ENCODE assay signal across 8 cellular contexts in the genomic region with DNA sequence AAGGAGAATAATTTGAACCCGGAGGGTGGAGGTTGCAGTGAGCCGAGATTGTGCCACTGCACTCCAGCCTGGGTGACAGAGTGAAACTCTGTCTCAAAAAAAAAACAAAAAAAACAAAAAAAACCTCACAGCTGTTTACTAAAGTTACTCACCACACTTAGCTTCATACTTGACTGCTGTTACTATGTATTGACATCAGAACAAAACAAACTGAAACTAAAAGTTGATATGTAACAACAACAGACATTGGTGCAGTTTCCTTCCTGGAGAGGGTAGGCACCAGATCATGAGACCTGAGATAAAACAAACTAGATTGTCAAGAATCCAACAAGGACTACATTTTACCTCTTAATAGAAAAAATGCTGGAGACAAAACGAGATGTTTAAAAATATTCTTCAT. TPM values are rescaled to one million over a fixed set of nuclear protein-coding genes. Genes with fewer than 3 reads are reported as not detected.
DNase-seq lines count a peak whose midpoint lies in the region; ATAC-seq, FAIRE-seq and TF ChIP-seq lines count a peak whose summit lies in the region.
"Not testable (repeated sequence)": the region's sequence is repeated elsewhere in the genome, so short reads cannot be mapped to it uniquely, and the experiment has no call there.

No MANE protein-coding gene starts in this region.

- intact Hi-C loops in CD4-positive, alpha-beta T cell (cut with DNase I, micrococcal nuclease), result loop anchor here in 1 of 2 experiments (5.0 kb wide), 1 partner anchor 51 kb away; the partner anchor contains the start of genes NDUFA1 and RNF113A
- intact Hi-C loops in activated CD8-positive, alpha-beta T cell treated with anti-CD3 and anti-CD28 coated beads for 36 hours (cut with micrococcal nuclease); endothelial cell of umbilical vein (cut with micrococcal nuclease): not testable (repeated sequence)
- intact Hi-C loops in natural killer cell (cut with micrococcal nuclease), result loop anchor here (1.0 kb wide), 1 partner anchor 30 kb away; the partner anchor contains the start of gene RPL39

- peak; percentile 28 for FAIRE-seq in endothelial cell of umbilical vein (lab: Jason Lieb, UNC)

- H3K4me3 ChIP-seq in endothelial cell of umbilical vein (replicated peaks in 1 of 3; ENCODE audit: insufficient read depth in 1 of 3, low read depth in 1 of 3, low read length in 3 of 3), result not testable (repeated sequence)

- not testable (repeated sequence) for H3K9ac ChIP-seq in endothelial cell of umbilical vein (replicated peaks; ENCODE audit: extremely low read depth, insufficient read depth, low read length)

- H3K4me2 ChIP-seq in endothelial cell of umbilical vein (ENCODE audit: insufficient read depth, low read length), result not testable (repeated sequence)

- peak overlapping the region; percentile 31 for H3K4me3 Mint-ChIP-seq in CD4-positive, alpha-beta T cell
- not testable (repeated sequence) for H3K4me3 Mint-ChIP-seq in activated CD8-positive, alpha-beta T cell treated with anti-CD3 and anti-CD28 coated beads for 36 hours
- H3K4me3 Mint-ChIP-seq in natural killer cell, result peak overlapping the region; percentile 45

- H3K27ac ChIP-seq in CD4-positive, alpha-beta T cell (ENCODE audit: low read depth, low read length), result peak overlapping the region; percentile 21
- H3K27ac ChIP-seq in endothelial cell of umbilical vein (ENCODE audit: insufficient read depth, low read depth, low read length), result not testable (repeated sequence)

- ATAC-seq in CD4-positive, alpha-beta T cell (ENCODE audit: poor library complexity), result peak; percentile 99
- ATAC-seq in GM18858 (IDR thresholded peaks at IDR 0.05; ENCODE audit: unreplicated experiment) (peak; percentile 98), GM21390 (IDR thresholded peaks at IDR 0.05; ENCODE audit: unreplicated experiment) (peak; percentile 98), HG02943 (IDR thresholded peaks at IDR 0.05; ENCODE audit: low read depth, unreplicated experiment) (peak; percentile 96), HG03565 (IDR thresholded peaks at IDR 0.05; ENCODE audit: unreplicated experiment) (peak; percentile 62), natural killer cell (peak; percentile 98 to 99 (median 99))
- ATAC-seq in activated CD8-positive, alpha-beta T cell treated with anti-CD3 and anti-CD28 coated beads for 36 hours, result peak; percentile 77

- dilution Hi-C loops in endothelial cell of umbilical vein (cut with MboI; ENCODE audit: extremely low pct_ligation_motif_present, low sequenced_read_pairs), result not testable (repeated sequence)

- H3K9me3 Mint-ChIP-seq in CD4-positive, alpha-beta T cell; activated CD8-positive, alpha-beta T cell treated with anti-CD3 and anti-CD28 coated beads for 36 hours; natural killer cell: not testable (repeated sequence)

- TF ChIP-seq CTCF in CD4-positive, alpha-beta T cell (IDR thresholded peaks at IDR 0.05); activated CD8-positive, alpha-beta T cell treated with anti-CD3 and anti-CD28 coated beads for 36 hours (IDR thresholded peaks at IDR 0.05); endothelial cell of umbilical vein (IDR thresholded peaks at IDR 0.05; ENCODE audit: extremely low read depth in 1 of 2, insufficient read depth in 1 of 2, low read depth in 1 of 2, low read length in 2 of 2); natural killer cell (IDR thresholded peaks at IDR 0.05): not testable (repeated sequence)

- not testable (repeated sequence) for H3K36me3 Mint-ChIP-seq in CD4-positive, alpha-beta T cell (ENCODE audit: low read depth); activated CD8-positive, alpha-beta T cell treated with anti-CD3 and anti-CD28 coated beads for 36 hours (ENCODE audit: low read depth); natural killer cell

- not testable (repeated sequence) for TF ChIP-seq POLR2A in endothelial cell of umbilical vein (IDR thresholded peaks at IDR 0.05; ENCODE audit: low read depth, low read length)

- H2AFZ ChIP-seq in endothelial cell of umbilical vein (ENCODE audit: low read depth, low read length), result not testable (repeated sequence)

- not testable (repeated sequence) for H3K9me1 ChIP-seq in endothelial cell of umbilical vein (replicated peaks; ENCODE audit: control insufficient read depth, extremely low read depth, insufficient read depth, low read length)

- not testable (repeated sequence) for H3K4me1 ChIP-seq in endothelial cell of umbilical vein (ENCODE audit: control insufficient read depth, extremely low read depth, insufficient read depth, low read length)

- not testable (repeated sequence) for H4K20me1 ChIP-seq in endothelial cell of umbilical vein (replicated peaks; ENCODE audit: control insufficient read depth, extremely low read depth, insufficient read depth, low read length)

- H3K36me3 ChIP-seq in endothelial cell of umbilical vein (ENCODE audit: control insufficient read depth in 2 of 2, extremely low read depth in 1 of 2, insufficient read depth in 2 of 2, low read length in 2 of 2), result not testable (repeated sequence)

- CTCF ChIA-PET in CD4-positive, alpha-beta T cell (lab: Charles Lee), result not testable (repeated sequence)
- CTCF ChIA-PET in activated CD8-positive, alpha-beta T cell treated with anti-CD3 and anti-CD28 coated beads for 36 hours (lab: Charles Lee), result interaction anchor here (0.6 kb wide), 1 partner anchor 304 kb away, joined by 3 read pairs; no protein-coding TSS in a partner anchor
- CTCF ChIA-PET in endothelial cell of umbilical vein (lab: Charles Lee), result interaction anchor here (0.8 to 1.2 kb wide), 2 partner anchors 59 to 67 kb away, joined by 3 read pairs; no protein-coding TSS in a partner anchor

- peaks cover 11% of the 10 kb centered on the region for H3K4me1 Mint-ChIP-seq in CD4-positive, alpha-beta T cell (ENCODE audit: low read depth)
- peaks cover 19% of the 10 kb centered on the region for H3K4me1 Mint-ChIP-seq in activated CD8-positive, alpha-beta T cell treated with anti-CD3 and anti-CD28 coated beads for 36 hours (ENCODE audit: low read depth)
- peaks cover 0 to 13% of the 10 kb centered on the region in 2 donors for H3K4me1 Mint-ChIP-seq in natural killer cell

- H3K27me3 ChIP-seq in CD4-positive, alpha-beta T cell (ENCODE audit: control insufficient read depth, insufficient read depth, low read length); endothelial cell of umbilical vein (ENCODE audit: control insufficient read depth in 2 of 2, insufficient read depth in 2 of 2, low read length in 2 of 2): not testable (repeated sequence)

- not testable (repeated sequence) for H3K79me2 ChIP-seq in endothelial cell of umbilical vein (ENCODE audit: control insufficient read depth, insufficient read depth, low read length)

- not testable (repeated sequence) for H3K9me3 ChIP-seq in CD4-positive, alpha-beta T cell (ENCODE audit: control insufficient read depth, low read length); endothelial cell of umbilical vein (replicated peaks; ENCODE audit: control insufficient read depth, insufficient read depth, low read length)

- peak in 1 of 10 experiments; percentile 5 for DNase-seq in CD4-positive, alpha-beta T cell
- DNase-seq in activated CD8-positive, alpha-beta T cell treated with anti-CD3 and anti-CD28 coated beads for 36 hours; natural killer cell: not testable (repeated sequence)
- peak; percentile 70 for DNase-seq in endothelial cell of umbilical vein (ENCODE audit: low read depth, low spot score)

- BruUV-seq in endothelial cell of umbilical vein (replicated peaks; lab: Mats Ljungman, UMichigan), result not testable (repeated sequence)

- not testable (repeated sequence) for H3K27me3 Mint-ChIP-seq in CD4-positive, alpha-beta T cell; activated CD8-positive, alpha-beta T cell treated with anti-CD3 and anti-CD28 coated beads for 36 hours; natural killer cell (ENCODE audit: low read depth in 2 of 2)

- POLR2A ChIA-PET in CD4-positive, alpha-beta T cell (lab: Charles Lee), result interaction anchor here (0.8 to 2.1 kb wide), 5 partner anchors 30 to 62 kb away, joined by 3 to 19 read pairs (median 4); partner anchors contain the start of genes NDUFA1, RNF113A, RPL39 and UPF3B
- POLR2A ChIA-PET in activated CD8-positive, alpha-beta T cell treated with anti-CD3 and anti-CD28 coated beads for 36 hours (lab: Charles Lee), result interaction anchor here (1.2 kb wide), 1 partner anchor 34 kb away, joined by 3 read pairs; no protein-coding TSS in a partner anchor
- POLR2A ChIA-PET in endothelial cell of umbilical vein (lab: Charles Lee), result interaction anchor here (1.4 kb wide), 1 partner anchor 30 kb away, joined by 3 read pairs; the partner anchor contains the start of gene RPL39

- peak overlapping the region; percentile 73 for H3K27ac Mint-ChIP-seq in CD4-positive, alpha-beta T cell
- H3K27ac Mint-ChIP-seq in activated CD8-positive, alpha-beta T cell treated with anti-CD3 and anti-CD28 coated beads for 36 hours, result peak overlapping the region; percentile 43
- H3K27ac Mint-ChIP-seq in natural killer cell, result peak overlapping the region; percentile 85 to 87

RNA-seq across cellular contexts. Expression of gene RPL39, which starts 30.3 kb away (rescaled TPM):
- total RNA-seq in CD4-positive, alpha-beta T cell, result 1,000 to 10,000 TPM; 3,712 to 3,978 TPM
- 1,000 to 10,000 TPM; 2,778 to 2,808 TPM for total RNA-seq in activated CD8-positive, alpha-beta T cell treated with anti-CD3 and anti-CD28 coated beads for 36 hours
- total RNA-seq in endothelial cell of umbilical vein, result 1,516 and 1,582 TPM in 2 replicates
- polyA plus RNA-seq in endothelial cell of umbilical vein, result 1,285 and 1,305 TPM in 2 replicates
- polyA plus RNA-seq in endothelial cell of umbilical vein (2011; cell fraction: cytosol; rRNA removed), result 3,416 and 3,533 TPM in 2 replicates
- polyA plus RNA-seq in endothelial cell of umbilical vein (2011; cell fraction: nucleus; rRNA removed), result 642 and 902 TPM in 2 replicates
- polyA plus RNA-seq in endothelial cell of umbilical vein (2012), result 4,393 and 5,665 TPM in 2 replicates
- 147 and 161 TPM in 2 replicates for polyA minus RNA-seq in endothelial cell of umbilical vein
- 394 TPM for polyA minus RNA-seq in endothelial cell of umbilical vein (2011; cell fraction: cytosol; rRNA and poly(A)+ RNA removed)
- polyA minus RNA-seq in endothelial cell of umbilical vein (2011; cell fraction: nucleus; rRNA and poly(A)+ RNA removed), result 46.8 and 58.7 TPM in 2 replicates
- total RNA-seq in natural killer cell, result 1,000 to 10,000 TPM; 1,040 to 1,487 (median 1,381) TPM

RNA-seq across cellular contexts. Expression of gene UPF3B, which starts 31.1 kb away (rescaled TPM):
- 1 to 10 TPM; 4.7 to 5.7 TPM for total RNA-seq in CD4-positive, alpha-beta T cell
- 10 to 100 TPM; 16.0 to 16.6 TPM for total RNA-seq in activated CD8-positive, alpha-beta T cell treated with anti-CD3 and anti-CD28 coated beads for 36 hours
- total RNA-seq in endothelial cell of umbilical vein, result 10.2 and 11.9 TPM in 2 replicates
- 2.2 and 3.7 TPM in 2 replicates for polyA plus RNA-seq in endothelial cell of umbilical vein
- 7.1 and 7.5 TPM in 2 replicates for polyA plus RNA-seq in endothelial cell of umbilical vein (2011; cell fraction: cytosol; rRNA removed)
- 8.8 and 13.2 TPM in 2 replicates for polyA plus RNA-seq in endothelial cell of umbilical vein (2011; cell fraction: nucleus; rRNA removed)
- 11.2 and 14.3 TPM in 2 replicates for polyA plus RNA-seq in endothelial cell of umbilical vein (2012)
- 3.2 and 5.0 TPM in 2 replicates for polyA minus RNA-seq in endothelial cell of umbilical vein
- 6.8 TPM for polyA minus RNA-seq in endothelial cell of umbilical vein (2011; cell fraction: cytosol; rRNA and poly(A)+ RNA removed)
- 2.9 and 3.9 TPM in 2 replicates for polyA minus RNA-seq in endothelial cell of umbilical vein (2011; cell fraction: nucleus; rRNA and poly(A)+ RNA removed)
- 10 to 100 TPM in 2 of 3 donors, 1 to 10 TPM in 1; 9.3 to 16.4 (median 12.4) TPM for total RNA-seq in natural killer cell

RNA-seq across cellular contexts. Expression of gene RNF113A, which starts 49.8 kb away (rescaled TPM):
- 10 to 100 TPM; 32.5 to 33.5 TPM for total RNA-seq in CD4-positive, alpha-beta T cell
- total RNA-seq in activated CD8-positive, alpha-beta T cell treated with anti-CD3 and anti-CD28 coated beads for 36 hours, result 10 to 100 TPM; 32.3 to 33.2 TPM
- total RNA-seq in endothelial cell of umbilical vein, result 10.2 and 11.7 TPM in 2 replicates
- polyA plus RNA-seq in endothelial cell of umbilical vein, result 8.7 and 9.4 TPM in 2 replicates
- 12.4 and 14.7 TPM in 2 replicates for polyA plus RNA-seq in endothelial cell of umbilical vein (2011; cell fraction: cytosol; rRNA removed)
- polyA plus RNA-seq in endothelial cell of umbilical vein (2011; cell fraction: nucleus; rRNA removed), result 7.3 and 8.4 TPM in 2 replicates
- polyA plus RNA-seq in endothelial cell of umbilical vein (2012), result 12.2 and 12.8 TPM in 2 replicates
- polyA minus RNA-seq in endothelial cell of umbilical vein, result 4.4 and 6.9 TPM in 2 replicates
- polyA minus RNA-seq in endothelial cell of umbilical vein (2011; cell fraction: cytosol; rRNA and poly(A)+ RNA removed), result 11.1 TPM
- polyA minus RNA-seq in endothelial cell of umbilical vein (2011; cell fraction: nucleus; rRNA and poly(A)+ RNA removed), result 1.5 TPM in 2 replicates
- 10 to 100 TPM; 29.6 to 45.9 (median 34.7) TPM for total RNA-seq in natural killer cell

RNA-seq across cellular contexts. Expression of gene NDUFA1, which starts 49.9 kb away (rescaled TPM):
- 10 to 100 TPM; 45.4 to 46.2 TPM for total RNA-seq in CD4-positive, alpha-beta T cell
- 10 to 100 TPM; 85.5 to 90.6 TPM for total RNA-seq in activated CD8-positive, alpha-beta T cell treated with anti-CD3 and anti-CD28 coated beads for 36 hours
- total RNA-seq in endothelial cell of umbilical vein, result 89.9 and 96.3 TPM in 2 replicates
- 61.2 and 93.4 TPM in 2 replicates for polyA plus RNA-seq in endothelial cell of umbilical vein
- polyA plus RNA-seq in endothelial cell of umbilical vein (2011; cell fraction: cytosol; rRNA removed), result 110 and 150 TPM in 2 replicates
- 32.0 and 40.3 TPM in 2 replicates for polyA plus RNA-seq in endothelial cell of umbilical vein (2011; cell fraction: nucleus; rRNA removed)
- 170 and 190 TPM in 2 replicates for polyA plus RNA-seq in endothelial cell of umbilical vein (2012)
- polyA minus RNA-seq in endothelial cell of umbilical vein, result 47.1 and 50.5 TPM in 2 replicates
- polyA minus RNA-seq in endothelial cell of umbilical vein (2011; cell fraction: cytosol; rRNA and poly(A)+ RNA removed), result 51.4 TPM
- 4.5 and 5.0 TPM in 2 replicates for polyA minus RNA-seq in endothelial cell of umbilical vein (2011; cell fraction: nucleus; rRNA and poly(A)+ RNA removed)
- total RNA-seq in natural killer cell, result 10 to 100 TPM; 43.6 to 56.8 (median 54.9) TPM
